ENCODE assay signal across 14 cellular contexts in the genomic region with DNA sequence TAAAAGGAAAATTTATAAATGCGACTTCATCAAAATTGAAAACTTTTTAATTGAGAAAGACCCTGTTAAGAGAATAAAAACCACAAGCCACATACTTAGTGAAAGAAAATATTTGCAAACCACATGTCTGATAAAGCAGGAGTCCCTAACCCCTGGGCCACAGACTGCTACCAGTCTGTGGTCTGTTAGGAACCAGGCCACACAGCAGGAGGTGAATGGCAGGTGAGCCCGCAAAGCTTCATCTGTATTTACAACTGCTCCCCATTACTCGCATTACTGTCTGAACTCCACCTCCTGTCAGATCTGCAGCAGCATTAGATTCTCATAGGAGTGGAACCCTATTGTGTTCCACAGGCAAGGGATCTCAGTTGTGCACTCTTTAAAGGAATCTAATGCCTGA.
DNase-seq lines count a peak whose midpoint lies in the region; ATAC-seq and TF ChIP-seq lines count a peak whose summit lies in the region.
"Had no signal": no experiment of that assay in that cellular context is flagged by ENCODE, and none has a peak within 500 bp of the region (broad histone marks: within the 10 kb centered on the region; RNA-seq: fewer than 3 reads in every experiment).

No MANE protein-coding gene starts in this region.

- H3K4me3 ChIP-seq in KMS-11 (IDR thresholded peaks at IDR 0.05; ENCODE audit: insufficient read depth, low read depth, low read length) = no peak overlapping the region
- no peak overlapping the region for H3K4me3 ChIP-seq in endodermal cell (ENCODE audit: low read length)

- no peak overlapping the region for H2AFZ ChIP-seq in KMS-11 (ENCODE audit: low read depth)

- H3K9me3 Mint-ChIP-seq in endodermal cell (no peaks in the 10 kb centered on the region), T-cell (peaks cover 0 to 5% (median 0%) of the 10 kb centered on the region in 3 donors)
- H3K9me3 Mint-ChIP-seq: CD8-positive, alpha-beta T cell had no signal

- H3K27me3 ChIP-seq in KMS-11 (ENCODE audit: insufficient read depth, low read depth) = peaks cover 40% of the 10 kb centered on the region
- no peaks in the 10 kb centered on the region for H3K27me3 ChIP-seq in endodermal cell (ENCODE audit: control insufficient read depth, insufficient read depth, low read length, poor library complexity, severe bottlenecking)

- POLR2A ChIA-PET in T-cell (lab: Charles Lee) = interaction anchor here in 1 of 2 donors (0.7 kb wide), 2 partner anchors 58 to 754 kb away, joined by 5 to 6 read pairs; no protein-coding TSS in a partner anchor

- H4K20me1 ChIP-seq in KMS-11 (ENCODE audit: insufficient read depth) = no peaks in the 10 kb centered on the region

- peaks cover 25% of the 10 kb centered on the region for H3K4me1 ChIP-seq in KMS-11 (ENCODE audit: low read depth, poor library complexity, severe bottlenecking)
- no peaks in the 10 kb centered on the region for H3K4me1 ChIP-seq in endodermal cell (ENCODE audit: control insufficient read depth, insufficient read depth, low read length)

- CTCF ChIA-PET in T-cell (lab: Charles Lee) = interaction anchor here in 1 of 2 donors (0.7 kb wide), 1 partner anchor 149 kb away, joined by 8 read pairs; no protein-coding TSS in a partner anchor

- no peaks in the 10 kb centered on the region for H3K36me3 Mint-ChIP-seq in endodermal cell (ENCODE audit: low read depth)
- H3K36me3 Mint-ChIP-seq in T-cell = peaks cover 15% of the 10 kb centered on the region

- H3K9me3 ChIP-seq in endodermal cell (ENCODE audit: control insufficient read depth, low read length) = no peaks in the 10 kb centered on the region

- no peaks in the 10 kb centered on the region for H3K79me2 ChIP-seq in KMS-11 (ENCODE audit: insufficient read depth, low read depth)

- no peak overlapping the region for H3K4me3 Mint-ChIP-seq in endodermal cell
- no peak overlapping the region for H3K4me3 Mint-ChIP-seq in T-cell
- H3K4me3 Mint-ChIP-seq: CD14-positive monocyte; CD8-positive, alpha-beta T cell had no signal

- no peak for ATAC-seq in T-cell (replicated peaks in 1 of 4)
- ATAC-seq: CD8-positive, alpha-beta T cell had no signal

- H3K9ac ChIP-seq in KMS-11 (no peak overlapping the region), endodermal cell (ENCODE audit: extremely low read depth, low read length, poor library complexity, severe bottlenecking) (no peak overlapping the region)

- H3K27ac Mint-ChIP-seq in endodermal cell = no peak overlapping the region
- H3K27ac Mint-ChIP-seq in T-cell = no peak overlapping the region
- H3K27ac Mint-ChIP-seq: CD14-positive monocyte; CD8-positive, alpha-beta T cell had no signal

- peak; percentile 10 for DNase-seq in NCI-H146 (lab: John Stamatoyannopoulos, UW)
- DNase-seq in NCI-H146 treated with DMSO at 0.1 percent for 48 hours (lab: John Stamatoyannopoulos, UW; ENCODE audit: unreplicated experiment) = no peak
- peak; percentile 44 for DNase-seq in endodermal cell
- DNase-seq in ecto neural progenitor cell (ENCODE audit: low spot score) = no peak
- DNase-seq in T-cell = no peak
- no peak for DNase-seq in NCI-H1105 (lab: John Stamatoyannopoulos, UW)
- DNase-seq: CD8-positive, alpha-beta T cell; COR-L47; DMS153; H7; IMR-90 had no signal

- H3K4me2 ChIP-seq in KMS-11 = peak overlapping the region; percentile 71; the same call in 1 of the 2 replicates

- WGBS in endodermal cell (ENCODE audit: insufficient coverage in 1 of 2, insufficient read length in 1 of 2), 2 experiments = 70 to 91% methylated on average over 2 to 3 of the region's 3 CpGs

- H3K27me3 Mint-ChIP-seq in endodermal cell (ENCODE audit: insufficient read depth) = no peaks in the 10 kb centered on the region
- peaks cover 0 to 2% of the 10 kb centered on the region in 2 donors for H3K27me3 Mint-ChIP-seq in T-cell

- TF ChIP-seq CTCF in KMS-11 (conservative IDR thresholded peaks at IDR 0.05; ENCODE audit: low read depth, low read length) (no peak), endodermal cell (conservative IDR thresholded peaks at IDR 0.05) (no peak)

- H3K27ac ChIP-seq in KMS-11 (no peak overlapping the region), endodermal cell (ENCODE audit: low read depth, low read length) (no peak overlapping the region)
- H3K27ac ChIP-seq: 22Rv1 had no signal

- H3K36me3 ChIP-seq in KMS-11 (ENCODE audit: insufficient read depth) (no peaks in the 10 kb centered on the region), endodermal cell (ENCODE audit: control insufficient read depth, insufficient read depth, low read length) (no peaks in the 10 kb centered on the region)

- no peaks in the 10 kb centered on the region for H3K4me1 Mint-ChIP-seq in endodermal cell
- H3K4me1 Mint-ChIP-seq in T-cell = no peaks in the 10 kb centered on the region
- H3K4me1 Mint-ChIP-seq: CD14-positive monocyte had no signal

Comparison
In these comparisons a context has a peak if more than half of its experiments do, and no peak if none do; other contexts are left out.
1. DNase-seq: peak in NCI-H146 (single experiment) and endodermal cell (single experiment); none in NCI-H146 treated with DMSO at 0.1 percent for 48 hours (single experiment), ecto neural progenitor cell (single experiment), T-cell (0 of 34) and NCI-H1105 (single experiment).